In genomic region chr1:206459703-206460102, GRCh38 we compare ENCODE assay signal across 15 cellular contexts. TPM values are rescaled to one million over a fixed set of nuclear protein-coding genes. Genes with fewer than 3 reads are reported as not detected.
A peak's percentile ranks its signal among the peaks of the same experiment; 100 is the strongest.
DNase-seq lines count a peak whose midpoint lies in the region; ATAC-seq lines count a peak whose summit lies in the region.
"Had no signal": no experiment of that assay in that cellular context is flagged by ENCODE, and none has a peak within 500 bp of the region (broad histone marks: within the 10 kb centered on the region; RNA-seq: fewer than 3 reads in every experiment).

No MANE protein-coding gene starts in this region.

- H3K9me3 Mint-ChIP-seq in stimulated activated naive CD8-positive, alpha-beta T cell treated with anti-CD3 and anti-CD28 coated beads, Interleukin-15, Interleukin-2, amounts not matched to agents 100 ng/mL and 50 ng/mL, for 24 hours, result no peaks in the 10 kb centered on the region
- no peaks in the 10 kb centered on the region for H3K9me3 Mint-ChIP-seq in stimulated activated naive CD8-positive, alpha-beta T cell treated with anti-CD3 and anti-CD28 coated beads, Interleukin-15, amount 100 ng/mL, for 72 hours
- H3K9me3 Mint-ChIP-seq in memory B cell, result no peaks in the 10 kb centered on the region
- H3K9me3 Mint-ChIP-seq in activated CD8-positive, alpha-beta memory T cell treated with anti-CD3 and anti-CD28 coated beads, Interleukin-2, amount 10 ng/mL, durations not matched to agents 7 days and 5 days (ENCODE audit: low read depth), result no peaks in the 10 kb centered on the region
- H3K9me3 Mint-ChIP-seq: CD4-positive, alpha-beta memory T cell; GM23338 had no signal

- peak overlapping the region; percentile 41 for H3K9ac ChIP-seq in adipocyte (ENCODE audit: low read length)
- H3K9ac ChIP-seq in subcutaneous abdominal adipose tissue (ENCODE audit: low read length in 5 of 5), result no peak overlapping the region

- H3K36me3 Mint-ChIP-seq in stimulated activated naive CD8-positive, alpha-beta T cell treated with anti-CD3 and anti-CD28 coated beads, Interleukin-15, Interleukin-2, amounts not matched to agents 100 ng/mL and 50 ng/mL, for 24 hours (ENCODE audit: low read depth), result peaks cover 18% of the 10 kb centered on the region
- H3K36me3 Mint-ChIP-seq in memory B cell, result peaks cover 7% of the 10 kb centered on the region
- peaks cover 12% of the 10 kb centered on the region for H3K36me3 Mint-ChIP-seq in activated CD8-positive, alpha-beta memory T cell treated with anti-CD3 and anti-CD28 coated beads, Interleukin-2, amount 10 ng/mL, durations not matched to agents 7 days and 5 days

- H3K9me3 ChIP-seq in adipocyte (ENCODE audit: control insufficient read depth, low read length) (no peaks in the 10 kb centered on the region), subcutaneous abdominal adipose tissue (ENCODE audit: control insufficient read depth in 5 of 5, low read length in 5 of 5) (no peaks in the 10 kb centered on the region)
- H3K9me3 ChIP-seq: A549, BE2C, HAP-1 had no signal

- peak overlapping the region; percentile 37 for H3K27ac Mint-ChIP-seq in stimulated activated naive CD8-positive, alpha-beta T cell treated with anti-CD3 and anti-CD28 coated beads, Interleukin-15, Interleukin-2, amounts not matched to agents 100 ng/mL and 50 ng/mL, for 24 hours
- H3K27ac Mint-ChIP-seq in stimulated activated naive CD8-positive, alpha-beta T cell treated with anti-CD3 and anti-CD28 coated beads, Interleukin-15, amount 100 ng/mL, for 72 hours, result peak overlapping the region in 1 of 2 donors; percentile 35
- H3K27ac Mint-ChIP-seq in memory B cell, result peak overlapping the region; percentile 8
- no peak overlapping the region for H3K27ac Mint-ChIP-seq in activated CD8-positive, alpha-beta memory T cell treated with anti-CD3 and anti-CD28 coated beads, Interleukin-2, amount 10 ng/mL, durations not matched to agents 7 days and 5 days
- H3K27ac Mint-ChIP-seq: GM23338 had no signal

- H3K4me1 Mint-ChIP-seq in stimulated activated naive CD8-positive, alpha-beta T cell treated with anti-CD3 and anti-CD28 coated beads, Interleukin-15, Interleukin-2, amounts not matched to agents 100 ng/mL and 50 ng/mL, for 24 hours (ENCODE audit: low read depth), result peaks cover 22% of the 10 kb centered on the region
- peaks cover 31% of the 10 kb centered on the region for H3K4me1 Mint-ChIP-seq in stimulated activated naive CD8-positive, alpha-beta T cell treated with anti-CD3 and anti-CD28 coated beads, Interleukin-15, amount 100 ng/mL, for 72 hours
- no peaks in the 10 kb centered on the region for H3K4me1 Mint-ChIP-seq in memory B cell
- H3K4me1 Mint-ChIP-seq in activated CD8-positive, alpha-beta memory T cell treated with anti-CD3 and anti-CD28 coated beads, Interleukin-2, amount 10 ng/mL, durations not matched to agents 7 days and 5 days, result peaks cover 32% of the 10 kb centered on the region

- peak overlapping the region; percentile 63 for H3K27ac ChIP-seq in subcutaneous abdominal adipose tissue (ENCODE audit: low read depth, low read length)
- H3K27ac ChIP-seq: A549, C4-2B had no signal

- DNase-seq in stimulated activated naive CD8-positive, alpha-beta T cell treated with anti-CD3 and anti-CD28 coated beads, Interleukin-15, amount 100 ng/mL, for 72 hours, result no peak
- no peak for DNase-seq in adipocyte (ENCODE audit: low read depth)
- DNase-seq in memory B cell (ENCODE audit: low spot score in 2 of 2), result no peak
- DNase-seq in SW 1271 (lab: John Stamatoyannopoulos, UW), result no peak
- DNase-seq in activated effector memory CD4-positive, alpha-beta T cell treated with Interleukin-2 at 50 U/mL for 16 hours, result no peak
- no peak for DNase-seq in activated CD8-positive, alpha-beta memory T cell treated with anti-CD3 and anti-CD28 coated beads, Interleukin-2, amount 10 ng/mL, durations not matched to agents 7 days and 5 days
- DNase-seq: BE2C; CD4-positive, alpha-beta memory T cell; DMS79 had no signal

- peaks cover 33% of the 10 kb centered on the region for H3K36me3 ChIP-seq in adipocyte (ENCODE audit: control insufficient read depth, insufficient read depth, low read length, severe bottlenecking)
- peaks cover 3 to 49% (median 24%) of the 10 kb centered on the region in 5 donors for H3K36me3 ChIP-seq in subcutaneous abdominal adipose tissue (ENCODE audit: control insufficient read depth in 5 of 5, insufficient read depth in 5 of 5, low read length in 5 of 5)
- H3K36me3 ChIP-seq: BE2C had no signal

- no peaks in the 10 kb centered on the region for H3K27me3 Mint-ChIP-seq in stimulated activated naive CD8-positive, alpha-beta T cell treated with anti-CD3 and anti-CD28 coated beads, Interleukin-15, Interleukin-2, amounts not matched to agents 100 ng/mL and 50 ng/mL, for 24 hours
- no peaks in the 10 kb centered on the region for H3K27me3 Mint-ChIP-seq in stimulated activated naive CD8-positive, alpha-beta T cell treated with anti-CD3 and anti-CD28 coated beads, Interleukin-15, amount 100 ng/mL, for 72 hours
- H3K27me3 Mint-ChIP-seq in memory B cell, result no peaks in the 10 kb centered on the region
- H3K27me3 Mint-ChIP-seq in activated CD8-positive, alpha-beta memory T cell treated with anti-CD3 and anti-CD28 coated beads, Interleukin-2, amount 10 ng/mL, durations not matched to agents 7 days and 5 days, result no peaks in the 10 kb centered on the region
- H3K27me3 Mint-ChIP-seq: CD4-positive, alpha-beta memory T cell had no signal

- CTCF ChIA-PET in activated CD8-positive, alpha-beta memory T cell treated with anti-CD3 and anti-CD28 coated beads, Interleukin-2, amount 10 ng/mL, durations not matched to agents 7 days and 5 days (lab: Charles Lee), result interaction anchor here (0.8 to 5.2 kb wide), 3 partner anchors 11 to 545 kb away, joined by 3 to 26 read pairs (median 9); partner anchors contain the start of gene IKBKE

- peaks cover 49% of the 10 kb centered on the region for H3K4me1 ChIP-seq in adipocyte (ENCODE audit: control insufficient read depth, insufficient read depth, low read length)
- peaks cover 15 to 56% (median 34%) of the 10 kb centered on the region in 5 donors for H3K4me1 ChIP-seq in subcutaneous abdominal adipose tissue (ENCODE audit: control insufficient read depth in 5 of 5, insufficient read depth in 5 of 5, low read length in 5 of 5)
- H3K4me1 ChIP-seq: HAP-1 had no signal

- no peak overlapping the region for H3K4me3 Mint-ChIP-seq in stimulated activated naive CD8-positive, alpha-beta T cell treated with anti-CD3 and anti-CD28 coated beads, Interleukin-15, Interleukin-2, amounts not matched to agents 100 ng/mL and 50 ng/mL, for 24 hours
- H3K4me3 Mint-ChIP-seq in stimulated activated naive CD8-positive, alpha-beta T cell treated with anti-CD3 and anti-CD28 coated beads, Interleukin-15, amount 100 ng/mL, for 72 hours, result no peak overlapping the region
- no peak overlapping the region for H3K4me3 Mint-ChIP-seq in memory B cell
- H3K4me3 Mint-ChIP-seq in activated CD8-positive, alpha-beta memory T cell treated with anti-CD3 and anti-CD28 coated beads, Interleukin-2, amount 10 ng/mL, durations not matched to agents 7 days and 5 days, result no peak overlapping the region
- H3K4me3 Mint-ChIP-seq: CD4-positive, alpha-beta memory T cell; GM23338 had no signal

- ATAC-seq in stimulated activated naive CD8-positive, alpha-beta T cell treated with anti-CD3 and anti-CD28 coated beads, Interleukin-15, amount 100 ng/mL, for 72 hours, result no peak
- ATAC-seq in memory B cell (ENCODE audit: low read depth), result no peak
- ATAC-seq in activated CD8-positive, alpha-beta memory T cell treated with anti-CD3 and anti-CD28 coated beads, Interleukin-2, amount 10 ng/mL, durations not matched to agents 7 days and 5 days, result no peak
- ATAC-seq: A549, GM23338 had no signal

- H3K27me3 ChIP-seq in adipocyte (replicated peaks; ENCODE audit: control insufficient read depth, insufficient read depth, low read length) (no peaks in the 10 kb centered on the region), subcutaneous abdominal adipose tissue (ENCODE audit: control insufficient read depth in 5 of 5, insufficient read depth in 4 of 5, low read length in 5 of 5) (no peaks in the 10 kb centered on the region)

- no peak overlapping the region for H3K4me3 ChIP-seq in adipocyte (ENCODE audit: low read length)
- no peak overlapping the region for H3K4me3 ChIP-seq in subcutaneous abdominal adipose tissue (ENCODE audit: low read depth in 1 of 5, low read length in 5 of 5)
- H3K4me3 ChIP-seq: A549, GM23338, HAP-1 had no signal

RNA-seq across cellular contexts. Expression of gene IKBKE, which starts 10.6 kb away (rescaled TPM):
- 10 to 100 TPM; 64.8 to 72.7 TPM for total RNA-seq in activated CD8-positive, alpha-beta memory T cell treated with anti-CD3 and anti-CD28 coated beads, Interleukin-2, amount 10 ng/mL, durations not matched to agents 7 days and 5 days

RNA-seq across cellular contexts. Expression of gene RASSF5, which starts 47.6 kb away (rescaled TPM):
- 100 to 1,000 TPM; 184 to 216 TPM for total RNA-seq in activated CD8-positive, alpha-beta memory T cell treated with anti-CD3 and anti-CD28 coated beads, Interleukin-2, amount 10 ng/mL, durations not matched to agents 7 days and 5 days
